In genomic region chr2:181376999-181377398, GRCh38 we compare ENCODE assay signal across 20 cellular contexts.
"Had no signal": no experiment of that assay in that cellular context is flagged by ENCODE, and none has a peak within 500 bp of the region (broad histone marks: within the 10 kb centered on the region; RNA-seq: fewer than 3 reads in every experiment).

No MANE protein-coding gene starts in this region.

- H3K4me3 ChIP-seq: adrenal gland, breast epithelium, PC-9 had no signal

- H3K27me3 Mint-ChIP-seq: activated CD4-positive, alpha-beta memory T cell treated with anti-CD3 and anti-CD28 coated beads, Interleukin-2, amount 10 ng/mL, durations not matched to agents 7 days and 5 days; activated CD4-positive, alpha-beta T cell treated with anti-CD3 and anti-CD28 coated beads for 36 hours; activated naive CD8-positive, alpha-beta T cell treated with anti-CD3 and anti-CD28 coated beads, Interleukin-2, amount 10 ng/mL, durations not matched to agents 7 days and 5 days had no signal

- H2AFZ ChIP-seq: PC-9 had no signal

- H3K36me3 ChIP-seq: adrenal gland, breast epithelium, WERI-Rb-1 had no signal

- H3K4me1 ChIP-seq: adrenal gland, breast epithelium had no signal

- H3K4me2 ChIP-seq: PC-9 had no signal

- DNase-seq: activated CD4-positive, alpha-beta memory T cell treated with anti-CD3 and anti-CD28 coated beads, Interleukin-2, amount 10 ng/mL, durations not matched to agents 7 days and 5 days; activated CD4-positive, alpha-beta T cell treated with anti-CD3 and anti-CD28 coated beads for 36 hours; activated CD4-positive, alpha-beta T cell treated with anti-CD3 and anti-CD28 coated beads, Interleukin-2, amount 50 U/mL, for 1 hour; activated naive CD4-positive, alpha-beta T cell treated with anti-CD3 and anti-CD28 coated beads, Interleukin-2, amount 50 U/mL, for 16 hours; activated naive CD8-positive, alpha-beta T cell treated with anti-CD3 and anti-CD28 coated beads, Interleukin-2, amount 10 ng/mL, durations not matched to agents 7 days and 5 days; adrenal gland; anterior cingulate cortex; caudate nucleus; Kasumi-1; NCI-H1048; NCI-H1930; NCI-H2107; NCI-H2171 treated with DMSO at 0.1 percent for 48 hours; NCI-H226; NCI-H82; PC-9; SHP77 treated with DMSO at 0.1 percent for 48 hours; T-helper 1 cell; WERI-Rb-1 had no signal

- H3K27ac ChIP-seq: adrenal gland, breast epithelium, PC-9, WERI-Rb-1 had no signal

- H3K9me3 Mint-ChIP-seq: activated CD4-positive, alpha-beta memory T cell treated with anti-CD3 and anti-CD28 coated beads, Interleukin-2, amount 10 ng/mL, durations not matched to agents 7 days and 5 days had no signal

- ATAC-seq: activated CD4-positive, alpha-beta T cell treated with anti-CD3 and anti-CD28 coated beads for 36 hours had no signal

- H3K27ac Mint-ChIP-seq: activated CD4-positive, alpha-beta memory T cell treated with anti-CD3 and anti-CD28 coated beads, Interleukin-2, amount 10 ng/mL, durations not matched to agents 7 days and 5 days; activated CD4-positive, alpha-beta T cell treated with anti-CD3 and anti-CD28 coated beads for 36 hours; activated naive CD8-positive, alpha-beta T cell treated with anti-CD3 and anti-CD28 coated beads, Interleukin-2, amount 10 ng/mL, durations not matched to agents 7 days and 5 days had no signal

- H3K27me3 ChIP-seq: adrenal gland, breast epithelium had no signal

- H3K9me3 ChIP-seq: adrenal gland, breast epithelium had no signal

- H3K4me3 Mint-ChIP-seq: activated CD4-positive, alpha-beta memory T cell treated with anti-CD3 and anti-CD28 coated beads, Interleukin-2, amount 10 ng/mL, durations not matched to agents 7 days and 5 days; activated CD4-positive, alpha-beta T cell treated with anti-CD3 and anti-CD28 coated beads for 36 hours; activated naive CD8-positive, alpha-beta T cell treated with anti-CD3 and anti-CD28 coated beads, Interleukin-2, amount 10 ng/mL, durations not matched to agents 7 days and 5 days had no signal
